Comparison of ENCODE assay signal across 10 cellular contexts in the genomic region with DNA sequence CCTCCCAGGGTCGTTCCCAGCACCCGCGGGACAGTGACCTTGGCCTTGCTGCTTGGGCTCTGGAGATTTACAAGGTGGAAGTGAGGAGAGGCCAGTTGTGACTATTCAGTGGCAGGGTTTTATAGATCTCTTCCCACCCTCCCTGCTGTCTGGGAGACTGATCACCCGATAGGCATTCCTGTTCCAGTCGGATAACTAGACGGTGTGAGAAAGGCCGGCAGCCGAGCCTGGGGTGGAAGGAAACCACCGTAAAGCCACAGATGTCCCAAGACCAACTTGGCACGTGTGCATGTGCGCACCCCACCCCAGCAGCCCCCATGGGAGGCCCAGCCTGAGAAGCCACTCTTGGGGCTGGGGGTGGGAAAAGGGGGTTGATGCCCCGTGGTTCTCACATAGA.
DNase-seq lines count a peak whose midpoint lies in the region; ATAC-seq and TF ChIP-seq lines count a peak whose summit lies in the region.
"Had no signal": no experiment of that assay in that cellular context is flagged by ENCODE, and none has a peak within 500 bp of the region (broad histone marks: within the 10 kb centered on the region; RNA-seq: fewer than 3 reads in every experiment).

No MANE protein-coding gene starts in this region.

- H3K27ac Mint-ChIP-seq in stimulated activated memory B cell treated with anti-CD40 and anti-IgM and Interleukin-4, amounts not matched to agents 10 μg/mL and 1 μg/mL and 100 μg/mL, for 72 hours, result no peak overlapping the region
- H3K27ac Mint-ChIP-seq: activated naive CD8-positive, alpha-beta T cell treated with anti-CD3 and anti-CD28 coated beads, Interleukin-2, amount 10 ng/mL, durations not matched to agents 7 days and 5 days had no signal

- no peak for TF ChIP-seq POLR2A in gastrocnemius medialis (IDR thresholded peaks at IDR 0.05)

- H3K27ac ChIP-seq in WERI-Rb-1 (peak overlapping the region; percentile 58), gastrocnemius medialis (peak overlapping the region; percentile 87 to 96 (median 90))

- H3K36me3 Mint-ChIP-seq in stimulated activated memory B cell treated with anti-CD40 and anti-IgM and Interleukin-4, amounts not matched to agents 10 μg/mL and 1 μg/mL and 100 μg/mL, for 72 hours, result peaks cover 24% of the 10 kb centered on the region
- H3K36me3 Mint-ChIP-seq: activated naive CD8-positive, alpha-beta T cell treated with anti-CD3 and anti-CD28 coated beads, Interleukin-2, amount 10 ng/mL, durations not matched to agents 7 days and 5 days had no signal

- DNase-seq in ELF-1 (ENCODE audit: low read depth, low spot score) (peak; percentile 58), WERI-Rb-1 (no peak), hepatic stellate cell (ENCODE audit: low spot score) (peak; percentile 70), gastrocnemius medialis (peak in 1 of 2 donors; percentile 25), NCI-H2081 treated with DMSO at 0.1 percent for 48 hours (lab: John Stamatoyannopoulos, UW) (no peak), SK-N-DZ (ENCODE audit: low spot score) (no peak)
- DNase-seq: activated naive CD8-positive, alpha-beta T cell treated with anti-CD3 and anti-CD28 coated beads, Interleukin-2, amount 10 ng/mL, durations not matched to agents 7 days and 5 days had no signal

- no peaks in the 10 kb centered on the region for H3K27me3 Mint-ChIP-seq in stimulated activated memory B cell treated with anti-CD40 and anti-IgM and Interleukin-4, amounts not matched to agents 10 μg/mL and 1 μg/mL and 100 μg/mL, for 72 hours
- H3K27me3 Mint-ChIP-seq: activated naive CD8-positive, alpha-beta T cell treated with anti-CD3 and anti-CD28 coated beads, Interleukin-2, amount 10 ng/mL, durations not matched to agents 7 days and 5 days had no signal

- intact Hi-C loops in gastrocnemius medialis (cut with DNase I; ENCODE audit: low total_unique reads), result loop anchor here (5.0 to 10.0 kb wide), 3 partner anchors 84 to 413 kb away; no protein-coding TSS in a partner anchor

- ATAC-seq in gastrocnemius medialis, result no peak
- ATAC-seq in stimulated activated memory B cell treated with anti-CD40 and anti-IgM and Interleukin-4, amounts not matched to agents 10 μg/mL and 1 μg/mL and 100 μg/mL, for 72 hours, result no peak
- ATAC-seq in HG02870 (IDR thresholded peaks at IDR 0.05; ENCODE audit: unreplicated experiment), result no peak

- H3K36me3 ChIP-seq in WERI-Rb-1, result peaks cover 25% of the 10 kb centered on the region
- peaks cover 0 to 5% of the 10 kb centered on the region in 2 donors for H3K36me3 ChIP-seq in gastrocnemius medialis

- H3K27me3 ChIP-seq in WERI-Rb-1 (ENCODE audit: insufficient read depth, low read depth, severe bottlenecking), result no peaks in the 10 kb centered on the region
- no peaks in the 10 kb centered on the region for H3K27me3 ChIP-seq in gastrocnemius medialis

- H3K9me3 Mint-ChIP-seq in stimulated activated memory B cell treated with anti-CD40 and anti-IgM and Interleukin-4, amounts not matched to agents 10 μg/mL and 1 μg/mL and 100 μg/mL, for 72 hours, result no peaks in the 10 kb centered on the region
- H3K9me3 Mint-ChIP-seq: activated naive CD8-positive, alpha-beta T cell treated with anti-CD3 and anti-CD28 coated beads, Interleukin-2, amount 10 ng/mL, durations not matched to agents 7 days and 5 days had no signal

- in situ Hi-C loops in gastrocnemius medialis (cut with MboI; ENCODE audit: low sequenced_read_pairs in 4 of 4), result no loop called here

- peaks cover 86 to 88% of the 10 kb centered on the region in 2 donors for H3K4me1 ChIP-seq in gastrocnemius medialis

- no peaks in the 10 kb centered on the region for H3K4me1 Mint-ChIP-seq in stimulated activated memory B cell treated with anti-CD40 and anti-IgM and Interleukin-4, amounts not matched to agents 10 μg/mL and 1 μg/mL and 100 μg/mL, for 72 hours

- TF ChIP-seq CTCF in WERI-Rb-1 (IDR thresholded peaks at IDR 0.05; ENCODE audit: low read depth, low read length) (no peak), gastrocnemius medialis (IDR thresholded peaks at IDR 0.05 in 4 of 5, conservative IDR thresholded peaks at IDR 0.05 in 1 of 5) (no peak)

- H3K9me3 ChIP-seq in WERI-Rb-1 (ENCODE audit: severe bottlenecking) (no peaks in the 10 kb centered on the region), gastrocnemius medialis (no peaks in the 10 kb centered on the region)
- H3K9me3 ChIP-seq: HAP-1 had no signal

- no peak overlapping the region for H3K4me3 Mint-ChIP-seq in stimulated activated memory B cell treated with anti-CD40 and anti-IgM and Interleukin-4, amounts not matched to agents 10 μg/mL and 1 μg/mL and 100 μg/mL, for 72 hours
- H3K4me3 Mint-ChIP-seq: activated naive CD8-positive, alpha-beta T cell treated with anti-CD3 and anti-CD28 coated beads, Interleukin-2, amount 10 ng/mL, durations not matched to agents 7 days and 5 days had no signal

- H3K4me3 ChIP-seq in WERI-Rb-1 (ENCODE audit: low read depth, low read length) (no peak overlapping the region), gastrocnemius medialis (no peak overlapping the region)
- H3K4me3 ChIP-seq: HAP-1 had no signal

Comparison
In these comparisons a context has a peak if more than half of its experiments do, and no peak if none do; other contexts are left out.
1. DNase-seq: peak in ELF-1 (single experiment) and hepatic stellate cell (single experiment); none in WERI-Rb-1 (single experiment), NCI-H2081 treated with DMSO at 0.1 percent for 48 hours (single experiment) and SK-N-DZ (single experiment).